ENCODE assay signal across 8 cellular contexts in the genomic region with DNA sequence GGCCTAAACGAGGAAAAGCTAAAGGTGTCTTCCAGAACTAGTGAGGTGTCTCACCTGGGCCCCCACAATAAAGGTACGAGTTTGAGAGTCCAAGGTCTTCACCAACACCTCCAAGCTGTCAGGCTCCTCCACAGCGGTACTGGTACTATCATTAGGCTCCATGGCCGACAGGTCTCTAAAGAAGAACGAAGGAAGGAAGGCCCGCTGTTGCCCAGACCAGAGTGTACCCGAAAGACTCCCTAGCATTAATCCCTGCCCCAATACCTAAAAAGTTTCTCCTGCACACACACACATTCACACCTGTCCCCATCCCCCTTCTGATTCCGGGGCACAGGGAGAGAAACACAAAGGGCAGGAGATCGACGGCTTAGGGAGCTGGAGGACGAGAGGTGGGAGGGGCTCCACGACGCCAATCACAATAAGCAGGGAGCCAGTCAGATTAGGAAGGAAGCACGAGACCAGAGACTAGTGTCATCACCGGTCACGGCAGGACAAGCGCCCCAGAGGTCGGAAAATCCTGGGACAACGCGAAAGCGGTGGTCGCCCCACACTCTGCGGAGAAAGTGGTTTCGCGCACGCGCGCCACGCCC. TPM values are rescaled to one million over a fixed set of nuclear protein-coding genes. Genes with fewer than 3 reads are reported as not detected.
DNase-seq lines count a peak whose midpoint lies in the region; ATAC-seq and TF ChIP-seq lines count a peak whose summit lies in the region.

No MANE protein-coding gene starts in this region.

- peak overlapping the region; percentile 97 to 100 (median 98) for H3K27ac ChIP-seq in adrenal gland

- H3K4me3 Mint-ChIP-seq in progenitor cell of endocrine pancreas (ENCODE audit: low read depth), result peak overlapping the region; percentile 94

- H3K36me3 Mint-ChIP-seq in progenitor cell of endocrine pancreas (ENCODE audit: insufficient read depth), result peaks cover 20% of the 10 kb centered on the region

- H3K36me3 ChIP-seq in adrenal gland (replicated peaks in 1 of 2), result peaks cover 0 to 51% of the 10 kb centered on the region in 2 donors

- peak overlapping the region; percentile 13 to 92 (median 64) for H3K4me3 ChIP-seq in adrenal gland

- H3K27ac Mint-ChIP-seq in progenitor cell of endocrine pancreas, result peak overlapping the region; percentile 100

- no peaks in the 10 kb centered on the region for H3K9me3 Mint-ChIP-seq in progenitor cell of endocrine pancreas (ENCODE audit: low read depth)

- peaks cover 38% of the 10 kb centered on the region for H3K4me1 Mint-ChIP-seq in progenitor cell of endocrine pancreas (ENCODE audit: low read depth)

- WGBS in adrenal gland, 4 donors, result 3 to 4% (median 3%) methylated on average over 17 to 29 of the region's 29 CpGs

- H3K9me3 ChIP-seq in adrenal gland (replicated peaks in 1 of 3), result no peaks in the 10 kb centered on the region

- TF ChIP-seq CTCF in adrenal gland (IDR thresholded peaks at IDR 0.05), result peak in 1 of 6 experiments; percentile 4
- no peak for TF ChIP-seq CTCF in progenitor cell of endocrine pancreas (IDR thresholded peaks at IDR 0.05; ENCODE audit: unreplicated experiment)

- no peaks in the 10 kb centered on the region for H3K27me3 Mint-ChIP-seq in progenitor cell of endocrine pancreas

- intact Hi-C loops in adrenal gland (cut with DNase I) (no loop called here), left ventricle myocardium superior (cut with micrococcal nuclease) (no loop called here)

- DNase-seq in CMK (ENCODE audit: low read depth), result peak; percentile 70
- DNase-seq in NCI-H510A treated with DMSO at 0.1 percent for 48 hours (lab: John Stamatoyannopoulos, UW), result peak; percentile 83
- peak in 6 of 7 donors; percentile 80 to 91 (median 88) for DNase-seq in adrenal gland
- no peak for DNase-seq in left ventricle myocardium superior
- no peak for DNase-seq in progenitor cell of endocrine pancreas (ENCODE audit: low spot score, unreplicated experiment)
- DNase-seq in effector CD4-positive, alpha-beta T cell, result no peak

- peak; percentile 19 for ATAC-seq in GM18873 (IDR thresholded peaks at IDR 0.05; ENCODE audit: low FRiP score, unreplicated experiment)
- ATAC-seq in HG03095 (IDR thresholded peaks at IDR 0.05; ENCODE audit: unreplicated experiment), result peak; percentile 21
- ATAC-seq in left ventricle myocardium superior, result peak; percentile 72

- peak in 1 of 2 donors; percentile 9 for TF ChIP-seq POLR2A in adrenal gland (IDR thresholded peaks at IDR 0.05)

- H3K4me1 ChIP-seq in adrenal gland (replicated peaks in 1 of 2), result peaks cover 12 to 31% of the 10 kb centered on the region in 2 donors

- no peaks in the 10 kb centered on the region for H3K27me3 ChIP-seq in adrenal gland

RNA-seq across cellular contexts. Expression of gene BAG6, which starts 0.8 kb away (rescaled TPM):
- total RNA-seq in adrenal gland (100 to 1,000 TPM; 247 to 336 (median 315) TPM), left ventricle myocardium superior (283 TPM), progenitor cell of endocrine pancreas (458 and 471 TPM in 2 replicates)
- 100 to 1,000 TPM; 170 to 799 (median 668) TPM for polyA plus RNA-seq in adrenal gland

RNA-seq across cellular contexts. Expression of gene APOM, which starts 4.0 kb away (rescaled TPM):
- 1 to 10 TPM in 7 of 8 donors, not detected in 1; 2.3 to 4.7 (median 4.0) TPM for total RNA-seq in adrenal gland
- 10 to 100 TPM in 2 of 3 donors, 1 to 10 TPM in 1; 6.4 to 18.2 (median 10.7) TPM for polyA plus RNA-seq in adrenal gland
- total RNA-seq in left ventricle myocardium superior, result 2.4 TPM
- total RNA-seq in progenitor cell of endocrine pancreas, result 7.1 and 7.5 TPM in 2 replicates

RNA-seq across cellular contexts. Expression of gene C6orf47, which starts 8.9 kb away (rescaled TPM):
- total RNA-seq in adrenal gland (10 to 100 TPM; 23.8 to 37.0 (median 27.4) TPM), left ventricle myocardium superior (18.6 TPM), progenitor cell of endocrine pancreas (23.6 and 24.1 TPM in 2 replicates)
- polyA plus RNA-seq in adrenal gland, result 10 to 100 TPM; 17.9 to 23.6 (median 20.0) TPM

RNA-seq across cellular contexts. Expression of gene GPANK1, which starts 13.1 kb away (rescaled TPM):
- total RNA-seq in adrenal gland (10 to 100 TPM; 10.2 to 61.2 (median 17.4) TPM), left ventricle myocardium superior (19.2 TPM), progenitor cell of endocrine pancreas (15.2 and 18.0 TPM in 2 replicates)
- 10 to 100 TPM in 2 of 3 donors, 1 to 10 TPM in 1; 7.4 to 18.3 (median 17.6) TPM for polyA plus RNA-seq in adrenal gland

RNA-seq across cellular contexts. Expression of gene CSNK2B, which starts 14.2 kb away (rescaled TPM):
- total RNA-seq in adrenal gland (100 to 1,000 TPM; 142 to 324 (median 206) TPM), left ventricle myocardium superior (111 TPM), progenitor cell of endocrine pancreas (163 and 165 TPM in 2 replicates)
- polyA plus RNA-seq in adrenal gland, result 100 to 1,000 TPM; 171 to 239 (median 236) TPM

Comparison
In these comparisons a context has a peak if more than half of its experiments do, and no peak if none do; other contexts are left out.
1. DNase-seq: peak in CMK (single experiment), NCI-H510A treated with DMSO at 0.1 percent for 48 hours (single experiment) and adrenal gland (6 of 7); none in left ventricle myocardium superior (single experiment), progenitor cell of endocrine pancreas (single experiment) and effector CD4-positive, alpha-beta T cell (single experiment).
2. ATAC-seq: peak in every context shown above with its lines; median percentile 72 in left ventricle myocardium superior; 21 in HG03095; 19 in GM18873.